1 cellular context compared by ENCODE assay signal in genomic region chr11:78139422-78140391, GRCh38.
TF ChIP-seq lines count a peak whose summit lies in the region.

TSS of gene ALG8 (minus strand) at chr11:78139626. CDS start at chr11:78139588, 38 bp downstream.

TF ChIP-seq in HepG2, 621 proteins besides CTCF, POLR2A, EP300 and RAD21 (continued from another document and continues in another):
- TF ChIP-seq ZNF142 (CRISPR knock-in tag; IDR thresholded peaks at IDR 0.05), result peak; percentile 80
- TF ChIP-seq HHEX (CRISPR knock-in tag; IDR thresholded peaks at IDR 0.05), result no peak
- no peak for TF ChIP-seq ZNF543 (CRISPR knock-in tag; IDR thresholded peaks at IDR 0.05)
- peak; percentile 81 for TF ChIP-seq ZBTB2 (CRISPR knock-in tag; IDR thresholded peaks at IDR 0.05; ENCODE audit: low read depth)
- no peak for TF ChIP-seq SSRP1 (CRISPR knock-in tag; IDR thresholded peaks at IDR 0.05)
- TF ChIP-seq ZKSCAN8 (CRISPR knock-in tag; IDR thresholded peaks at IDR 0.05; ENCODE audit: borderline replicate concordance), result no peak; the same call in 1 of the 2 replicates
- TF ChIP-seq ZNF7 (CRISPR knock-in tag; IDR thresholded peaks at IDR 0.05), result no peak
- TF ChIP-seq ZNF280B (CRISPR knock-in tag; IDR thresholded peaks at IDR 0.05; ENCODE audit: borderline replicate concordance), result peak; percentile 65; the same call in 1 of the 2 replicates
- peak; percentile 28; the same call in 1 of the 2 replicates for TF ChIP-seq BCL6 (CRISPR knock-in tag; IDR thresholded peaks at IDR 0.05)
- TF ChIP-seq MTERF4 (CRISPR knock-in tag; IDR thresholded peaks at IDR 0.05), result no peak
- no peak for TF ChIP-seq SATB2 (CRISPR knock-in tag; IDR thresholded peaks at IDR 0.05)
- TF ChIP-seq MNT (IDR thresholded peaks at IDR 0.05), result peak; percentile 85
- peak; percentile 90 for TF ChIP-seq REPIN1 (CRISPR knock-in tag; IDR thresholded peaks at IDR 0.05; ENCODE audit: borderline replicate concordance, low read depth)
- TF ChIP-seq HBP1 (CRISPR knock-in tag; IDR thresholded peaks at IDR 0.05; ENCODE audit: low read depth), result 0 out of 2 replicates have a peak, but pooled peaks have one; percentile 25
- no peak for TF ChIP-seq AHDC1 (CRISPR knock-in tag; IDR thresholded peaks at IDR 0.05; ENCODE audit: borderline replicate concordance)
- peak; percentile 94 for TF ChIP-seq GATAD1 (CRISPR knock-in tag; IDR thresholded peaks at IDR 0.05)
- 0 out of 2 replicates have a peak, but pooled peaks have one; percentile 24 for TF ChIP-seq SMC3 (IDR thresholded peaks at IDR 0.05; ENCODE audit: low read length)
- TF ChIP-seq ZNF441 (CRISPR knock-in tag; IDR thresholded peaks at IDR 0.05; ENCODE audit: borderline replicate concordance), result peak; percentile 71; the same call in 1 of the 2 replicates
- peak; percentile 90 for TF ChIP-seq TAF1 (CRISPR knock-in tag; IDR thresholded peaks at IDR 0.05)
- TF ChIP-seq NRL (CRISPR knock-in tag; IDR thresholded peaks at IDR 0.05; ENCODE audit: borderline replicate concordance), result peak; percentile 64
- TF ChIP-seq YY1 (IDR thresholded peaks at IDR 0.05; ENCODE audit: insufficient read depth, insufficient replicate concordance, low read depth, low read length), result peak; percentile 97
- TF ChIP-seq PRDM10 (CRISPR knock-in tag; IDR thresholded peaks at IDR 0.05; ENCODE audit: low read depth), result peak; percentile 29; the same call in 1 of the 2 replicates
- no peak for TF ChIP-seq HMG20B (CRISPR knock-in tag; conservative IDR thresholded peaks at IDR 0.05)
- TF ChIP-seq ZSCAN31 (CRISPR knock-in tag; IDR thresholded peaks at IDR 0.05; ENCODE audit: low read depth), result peak; percentile 53
- TF ChIP-seq RORA (CRISPR knock-in tag; IDR thresholded peaks at IDR 0.05), result no peak
- no peak for TF ChIP-seq ZNF383 (CRISPR knock-in tag; IDR thresholded peaks at IDR 0.05; ENCODE audit: borderline replicate concordance)
- peak; percentile 62; the same call in 1 of the 2 replicates for TF ChIP-seq ZNF619 (CRISPR knock-in tag; IDR thresholded peaks at IDR 0.05)
- peak; percentile 99 for TF ChIP-seq TFDP1 (CRISPR knock-in tag; IDR thresholded peaks at IDR 0.05; ENCODE audit: borderline replicate concordance)
- peak; percentile 39; the same call in 1 of the 2 replicates for TF ChIP-seq PHF21A (CRISPR knock-in tag; IDR thresholded peaks at IDR 0.05)
- TF ChIP-seq SAFB2 (CRISPR knock-in tag; IDR thresholded peaks at IDR 0.05; ENCODE audit: borderline replicate concordance, low read depth), result no peak; the same call in 1 of the 2 replicates
